In the genomic region with DNA sequence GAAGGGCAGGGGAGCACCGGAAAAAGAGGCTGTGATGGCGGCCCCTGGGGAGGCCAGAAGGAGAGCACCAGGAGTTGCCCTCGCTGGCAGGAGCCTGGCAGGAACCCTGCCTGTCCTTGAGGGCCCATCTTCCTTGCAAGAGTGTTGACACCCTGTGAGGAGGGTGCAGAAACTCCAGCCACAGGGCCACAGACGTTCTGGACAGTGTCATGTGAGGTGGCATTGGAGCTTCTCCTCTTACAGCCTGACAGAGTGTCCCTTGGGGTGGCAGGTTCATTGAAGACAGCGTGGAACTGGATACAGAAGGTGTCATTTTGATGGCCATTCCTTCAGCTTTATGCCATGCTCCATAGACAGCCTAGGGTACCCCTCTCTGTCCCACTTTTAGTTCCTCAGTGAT, we compare ENCODE assay signal across 22 cellular contexts. TPM values are rescaled to one million over a fixed set of nuclear protein-coding genes. Genes with fewer than 3 reads are reported as not detected.
DNase-seq lines count a peak whose midpoint lies in the region; ATAC-seq and TF ChIP-seq lines count a peak whose summit lies in the region.
"Had no signal": no experiment of that assay in that cellular context is flagged by ENCODE, and none has a peak within 500 bp of the region (broad histone marks: within the 10 kb centered on the region; RNA-seq: fewer than 3 reads in every experiment).

No MANE protein-coding gene starts in this region.

- peaks cover under 1% of the 10 kb centered on the region for H3K9me3 ChIP-seq in left ventricle myocardium inferior (replicated peaks)
- no peaks in the 10 kb centered on the region for H3K9me3 ChIP-seq in trophoblast cell (ENCODE audit: insufficient read depth, low read depth, low read length)
- no peaks in the 10 kb centered on the region for H3K9me3 ChIP-seq in upper lobe of right lung
- no peaks in the 10 kb centered on the region for H3K9me3 ChIP-seq in body of pancreas
- H3K9me3 ChIP-seq in esophagus muscularis mucosa: no peaks in the 10 kb centered on the region

- H3K18ac ChIP-seq in trophoblast cell (ENCODE audit: low read length): no peak overlapping the region

- no peaks in the 10 kb centered on the region for H3K79me2 ChIP-seq in trophoblast cell (ENCODE audit: control insufficient read depth, insufficient read depth, low read length, poor library complexity)

- no peaks in the 10 kb centered on the region for H3K79me1 ChIP-seq in trophoblast cell (ENCODE audit: low read length)

- peaks cover 0 to 4% of the 10 kb centered on the region in 2 donors for H3K27me3 Mint-ChIP-seq in T-cell

- H3K4me3 ChIP-seq in left ventricle myocardium inferior (peak overlapping the region; percentile 21), trophoblast cell (ENCODE audit: low read depth, low read length) (no peak overlapping the region), upper lobe of right lung (no peak overlapping the region), body of pancreas (no peak overlapping the region), esophagus muscularis mucosa (no peak overlapping the region)
- H3K4me3 ChIP-seq: GM23248, PC-9 had no signal

- H4K12ac ChIP-seq in trophoblast cell (ENCODE audit: low read depth, low read length): no peak overlapping the region

- H3K4me1 ChIP-seq in left ventricle myocardium inferior: peaks cover 82% of the 10 kb centered on the region
- peaks cover 0 to 8% of the 10 kb centered on the region in 2 experiments for H3K4me1 ChIP-seq in trophoblast cell (ENCODE audit: control insufficient read depth in 1 of 2, insufficient read depth in 2 of 2, low read length in 2 of 2)
- no peaks in the 10 kb centered on the region for H3K4me1 ChIP-seq in upper lobe of right lung
- no peaks in the 10 kb centered on the region for H3K4me1 ChIP-seq in body of pancreas
- peaks cover 6 to 38% (median 15%) of the 10 kb centered on the region in 4 donors for H3K4me1 ChIP-seq in esophagus muscularis mucosa

- H3K4me1 Mint-ChIP-seq in T-cell: no peaks in the 10 kb centered on the region
- H3K4me1 Mint-ChIP-seq: CD4-positive, CD25-positive, alpha-beta regulatory T cell had no signal

- H3K36me3 ChIP-seq in left ventricle myocardium inferior (no peaks in the 10 kb centered on the region), trophoblast cell (ENCODE audit: control insufficient read depth in 1 of 2, insufficient read depth in 2 of 2, low read length in 2 of 2) (no peaks in the 10 kb centered on the region), upper lobe of right lung (no peaks in the 10 kb centered on the region), body of pancreas (replicated peaks in 1 of 2; ENCODE audit: insufficient read depth in 1 of 2, low read depth in 2 of 2) (no peaks in the 10 kb centered on the region), esophagus muscularis mucosa (no peaks in the 10 kb centered on the region)

- H2BK5ac ChIP-seq in trophoblast cell (ENCODE audit: low read depth, low read length, poor library complexity): no peak overlapping the region

- no peak overlapping the region for H2AFZ ChIP-seq in trophoblast cell (ENCODE audit: insufficient read depth, low read length, poor library complexity)
- H2AFZ ChIP-seq: GM23248, PC-9 had no signal

- no peak for DNase-seq in Right ventricle myocardium superior
- DNase-seq in left ventricle myocardium inferior: no peak
- no peak for DNase-seq in trophoblast cell
- no peak for DNase-seq in upper lobe of right lung
- DNase-seq in T-cell: no peak
- DNase-seq in body of pancreas: no peak
- DNase-seq in esophagus muscularis mucosa (ENCODE audit: extremely low spot score): no peak
- DNase-seq: CD4-positive, CD25-positive, alpha-beta regulatory T cell; COR-L47; DMS79; GM23248; H9; Kasumi-1; NCI-H1694 treated with DMSO at 0.1 percent for 48 hours; NCI-H2081 treated with DMSO at 0.1 percent for 48 hours; NCI-H446 treated with DMSO at 0.1 percent for 48 hours; NCI-H526 treated with DMSO at 0.1 percent for 48 hours; PC-9; RPMI8226; SIG-M5 had no signal

- intact Hi-C loops in Right ventricle myocardium superior (cut with DNase I) (no loop called here), left ventricle myocardium inferior (cut with micrococcal nuclease) (no loop called here), upper lobe of right lung (cut with DNase I) (no loop called here), body of pancreas (cut with DNase I) (no loop called here), esophagus muscularis mucosa (cut with DNase I) (no loop called here)

- no peak overlapping the region for H4K91ac ChIP-seq in trophoblast cell (ENCODE audit: low read depth, low read length)

- no peak for TF ChIP-seq CTCF in left ventricle myocardium inferior (IDR thresholded peaks at IDR 0.05; ENCODE audit: borderline replicate concordance)
- no peak for TF ChIP-seq CTCF in upper lobe of right lung (IDR thresholded peaks at IDR 0.05)
- TF ChIP-seq CTCF in body of pancreas (IDR thresholded peaks at IDR 0.05): no peak
- TF ChIP-seq CTCF in esophagus muscularis mucosa (IDR thresholded peaks at IDR 0.05): no peak

- no peak overlapping the region for H3K4me2 ChIP-seq in trophoblast cell (ENCODE audit: low read length)
- H3K4me2 ChIP-seq: PC-9 had no signal

- ATAC-seq in Right ventricle myocardium superior (ENCODE audit: poor library complexity) (peak; percentile 53), upper lobe of right lung (peak; percentile 13), T-cell (replicated peaks in 1 of 4) (no peak), body of pancreas (no peak)

- CTCF ChIA-PET in T-cell (lab: Charles Lee): interaction anchor here in 1 of 2 donors (0.6 kb wide), 1 partner anchor 344 kb away, joined by 3 read pairs; no protein-coding TSS in a partner anchor

- no peak overlapping the region for H3K23ac ChIP-seq in trophoblast cell (ENCODE audit: low read length)

- H2AK5ac ChIP-seq in trophoblast cell (ENCODE audit: low read length): peak overlapping the region; percentile 30

- H4K8ac ChIP-seq in trophoblast cell (ENCODE audit: low read depth, low read length): no peak overlapping the region

- POLR2A ChIA-PET in T-cell (lab: Charles Lee): no interaction called here

- no peak overlapping the region for H3K27ac Mint-ChIP-seq in T-cell
- H3K27ac Mint-ChIP-seq: H9 had no signal

- H3K14ac ChIP-seq in trophoblast cell (ENCODE audit: low read length): no peak overlapping the region

- H3K27ac ChIP-seq in left ventricle myocardium inferior (replicated peaks) (peak overlapping the region; percentile 90), trophoblast cell (ENCODE audit: low read depth, low read length) (no peak overlapping the region), upper lobe of right lung (no peak overlapping the region), body of pancreas (no peak overlapping the region), esophagus muscularis mucosa (replicated peaks in 1 of 4) (no peak overlapping the region)
- H3K27ac ChIP-seq: GM23248, PC-9 had no signal

- H3K4ac ChIP-seq in trophoblast cell (ENCODE audit: low read depth, low read length): no peak overlapping the region

- no peak for TF ChIP-seq EP300 in esophagus muscularis mucosa (IDR thresholded peaks at IDR 0.05)

- no peak overlapping the region for H2BK12ac ChIP-seq in trophoblast cell (ENCODE audit: low read length)

- H3K9me3 Mint-ChIP-seq in T-cell: peaks cover 0 to 2% (median 1%) of the 10 kb centered on the region in 3 donors
- H3K9me3 Mint-ChIP-seq: H9 had no signal

- H3K4me3 Mint-ChIP-seq in T-cell: no peak overlapping the region
- H3K4me3 Mint-ChIP-seq: CD4-positive, CD25-positive, alpha-beta regulatory T cell; H9 had no signal

- H2BK120ac ChIP-seq in trophoblast cell (ENCODE audit: insufficient read depth, low read length, poor library complexity): no peak overlapping the region

- H3K27me3 ChIP-seq in left ventricle myocardium inferior (ENCODE audit: low read depth) (no peaks in the 10 kb centered on the region), trophoblast cell (ENCODE audit: insufficient read depth, low read length) (no peaks in the 10 kb centered on the region), upper lobe of right lung (no peaks in the 10 kb centered on the region), body of pancreas (no peaks in the 10 kb centered on the region), esophagus muscularis mucosa (no peaks in the 10 kb centered on the region)

- H3K9ac ChIP-seq in trophoblast cell (ENCODE audit: low read length): no peak overlapping the region
- H3K9ac ChIP-seq: GM23248 had no signal

- no CpG with 5 or more reads among the region's 5 CpGs for WGBS in trophoblast cell (ENCODE audit: extremely low coverage, insufficient coverage, insufficient read length)
- 68 to 93% methylated on average over 3 to 5 of the region's 5 CpGs for WGBS in body of pancreas, 2 donors
- WGBS in esophagus muscularis mucosa: 70% methylated on average over 4 of the region's 5 CpGs

- TF ChIP-seq POLR2A in body of pancreas (IDR thresholded peaks at IDR 0.05) (no peak), esophagus muscularis mucosa (IDR thresholded peaks at IDR 0.05; ENCODE audit: low read depth) (no peak)

- H3K36me3 Mint-ChIP-seq in T-cell: no peaks in the 10 kb centered on the region
- H3K36me3 Mint-ChIP-seq: CD4-positive, CD25-positive, alpha-beta regulatory T cell had no signal

RNA-seq across cellular contexts. Expression of a gene that starts 54.2 kb away (rescaled TPM):
- total RNA-seq in Right ventricle myocardium superior (103 TPM), left ventricle myocardium inferior (101 TPM), upper lobe of right lung (0.41 TPM), T-cell (1 to 10 TPM in 2 of 5 donors, under 1 TPM in 3; 0.09 to 3.0 (median 0.33) TPM), body of pancreas (10 to 100 TPM; 14.5 to 39.4 TPM), esophagus muscularis mucosa (1 to 10 TPM; 5.3 to 7.7 (median 5.8) TPM)
- 0.27 and 0.54 TPM in 2 replicates for polyA plus RNA-seq in trophoblast cell (2013)
- total RNA-seq: GM23248, MCF 10A had no signal
- polyA plus RNA-seq: BJ, GM23248 had no signal

Comparison
In these comparisons a context has a peak if more than half of its experiments do, and no peak if none do; other contexts are left out.
1. ATAC-seq: peak in Right ventricle myocardium superior (single experiment) and upper lobe of right lung (single experiment); none in T-cell (0 of 4) and body of pancreas (single experiment).